In genomic region chr3:124599147-124599765, GRCh38 we compare ENCODE assay signal across 15 cellular contexts.
DNase-seq lines count a peak whose midpoint lies in the region; ATAC-seq and TF ChIP-seq lines count a peak whose summit lies in the region.
"Had no signal": no experiment of that assay in that cellular context is flagged by ENCODE, and none has a peak within 500 bp of the region (broad histone marks: within the 10 kb centered on the region; RNA-seq: fewer than 3 reads in every experiment).

No MANE protein-coding gene starts in this region.

- DNase-seq in NCI-H2107 treated with DMSO at 0.1 percent for 48 hours (lab: John Stamatoyannopoulos, UW; ENCODE audit: unreplicated experiment) (peak; percentile 20), NCI-H2107 (lab: John Stamatoyannopoulos, UW) (no peak), NCI-H524 (lab: John Stamatoyannopoulos, UW) (peak; percentile 56 to 83), left lobe of liver (ENCODE audit: low spot score) (no peak), thoracic aorta (ENCODE audit: low spot score) (no peak), GOT3 (lab: John Stamatoyannopoulos, UW) (no peak), NCI-H226 (no peak)
- DNase-seq: 8988T; activated CD8-positive, alpha-beta memory T cell treated with anti-CD3 and anti-CD28 coated beads, Interleukin-2, amount 10 ng/mL, durations not matched to agents 7 days and 5 days; caudate nucleus; dorsolateral prefrontal cortex; foreskin melanocyte; Karpas-422; thyroid gland had no signal

- H3K27ac ChIP-seq in thoracic aorta = peak overlapping the region; percentile 36 to 51
- H3K27ac ChIP-seq: thyroid gland had no signal

- H3K4me1 ChIP-seq in thoracic aorta (ENCODE audit: control insufficient read depth in 1 of 2, low read depth in 2 of 2) = peaks cover 17 to 34% of the 10 kb centered on the region in 2 donors

- H3K27me3 ChIP-seq in thoracic aorta (replicated peaks; ENCODE audit: insufficient read depth) = no peaks in the 10 kb centered on the region
- H3K27me3 ChIP-seq: dorsolateral prefrontal cortex, thyroid gland had no signal

- ATAC-seq in left lobe of liver (peak; percentile 43), thoracic aorta (ENCODE audit: insufficient number of reproducible peaks, low FRiP score, low read depth) (no peak), HG03159 (IDR thresholded peaks at IDR 0.05; ENCODE audit: unreplicated experiment) (no peak)
- ATAC-seq: activated CD8-positive, alpha-beta memory T cell treated with anti-CD3 and anti-CD28 coated beads, Interleukin-2, amount 10 ng/mL, durations not matched to agents 7 days and 5 days had no signal

- no peaks in the 10 kb centered on the region for H3K9me3 ChIP-seq in thoracic aorta
- H3K9me3 ChIP-seq: thyroid gland had no signal

- H3K36me3 ChIP-seq in thoracic aorta = no peaks in the 10 kb centered on the region
- H3K36me3 ChIP-seq: thyroid gland had no signal

- H3K4me3 ChIP-seq in thoracic aorta = no peak overlapping the region
- H3K4me3 ChIP-seq: dorsolateral prefrontal cortex, thyroid gland had no signal

- no peak for TF ChIP-seq CTCF in thoracic aorta (IDR thresholded peaks at IDR 0.05)

Comparison
In these comparisons a context has a peak if more than half of its experiments do, and no peak if none do; other contexts are left out.
1. DNase-seq: peak in NCI-H2107 treated with DMSO at 0.1 percent for 48 hours (single experiment) and NCI-H524 (2 of 2); none in NCI-H2107 (single experiment), left lobe of liver (single experiment), thoracic aorta (single experiment), GOT3 (single experiment) and NCI-H226 (single experiment).